In the genomic region with DNA sequence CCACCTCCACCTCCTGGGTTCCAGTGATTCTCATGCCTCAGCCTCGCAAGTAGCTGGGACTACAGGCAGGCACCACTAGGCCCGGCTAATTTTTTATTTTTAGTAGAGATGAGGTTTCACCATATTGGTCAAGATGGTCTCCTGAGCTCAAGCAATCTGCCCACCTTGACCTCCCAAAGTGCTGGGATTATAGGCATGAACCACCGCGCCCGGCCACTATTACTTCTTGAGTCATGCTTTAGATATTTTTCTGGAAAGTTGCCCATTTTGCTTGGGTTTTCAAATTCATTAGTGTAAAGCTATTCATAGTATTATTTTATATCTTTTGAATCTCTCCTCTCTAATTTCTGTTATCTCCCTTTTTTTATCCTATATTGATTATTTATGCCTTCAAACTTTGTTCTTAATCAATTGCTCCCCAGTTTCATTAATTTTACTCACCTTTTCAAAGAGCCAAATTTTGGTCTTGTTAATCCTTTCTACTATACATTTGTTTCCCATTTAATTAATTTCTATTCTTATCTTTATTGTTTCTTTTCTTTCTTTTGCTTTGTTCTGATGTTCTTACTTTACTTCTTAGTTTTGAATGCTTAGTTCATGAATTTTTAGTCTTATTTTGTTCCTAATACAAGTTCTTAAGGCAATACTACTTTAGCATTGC, we compare ENCODE assay signal across 1 cellular context.
TF ChIP-seq lines count a peak whose summit lies in the region.

No MANE protein-coding gene starts in this region.

TF ChIP-seq in K562, 482 proteins besides CTCF, POLR2A, EP300 and RAD21 (continues in another document):
- TF ChIP-seq L3MBTL2 (IDR thresholded peaks at IDR 0.05) (no peak), ZBTB40 (IDR thresholded peaks at IDR 0.05) (0 out of 2 replicates have a peak, but pooled peaks have one; percentile 44), ZBTB40 (CRISPR knock-in tag; IDR thresholded peaks at IDR 0.05) (no peak), GTF2F1 (IDR thresholded peaks at IDR 0.05; ENCODE audit: low read depth, low read length) (no peak), BMI1 (IDR thresholded peaks at IDR 0.05; ENCODE audit: low read length) (no peak), NCOA2 (IDR thresholded peaks at IDR 0.05; ENCODE audit: partially characterized antibody in 2 of 2) (peak in 1 of 2 experiments; percentile 18), KAT7 (CRISPR knock-in tag; IDR thresholded peaks at IDR 0.05; ENCODE audit: borderline replicate concordance) (no peak), FIP1L1 (IDR thresholded peaks at IDR 0.05; ENCODE audit: low read depth, low read length, poor library complexity, severe bottlenecking) (no peak), ARID1B (IDR thresholded peaks at IDR 0.05) (peak; percentile 40; the same call in 1 of the 2 replicates), SMARCA5 (IDR thresholded peaks at IDR 0.05) (peak; percentile 51; the same call in 1 of the 2 replicates), MCM3 (IDR thresholded peaks at IDR 0.05) (no peak), KLF16 (IDR thresholded peaks at IDR 0.05) (no peak), POLR2B (IDR thresholded peaks at IDR 0.05; ENCODE audit: low read depth, partially characterized antibody) (no peak), TCF7L2 (IDR thresholded peaks at IDR 0.05; ENCODE audit: low read depth, low read length) (no peak), ZNF133 (CRISPR knock-in tag; IDR thresholded peaks at IDR 0.05) (no peak), HMGN3 (IDR thresholded peaks at IDR 0.05; ENCODE audit: borderline replicate concordance, extremely low read depth, insufficient read length, low read depth, low read length) (no peak), ETV5 (CRISPR knock-in tag; IDR thresholded peaks at IDR 0.05; ENCODE audit: low read depth) (no peak), FOXJ3 (CRISPR knock-in tag; IDR thresholded peaks at IDR 0.05) (no peak), CHD1 (IDR thresholded peaks at IDR 0.05; ENCODE audit: low read length) (no peak), ZBTB33 (CRISPR knock-in tag; IDR thresholded peaks at IDR 0.05) (no peak), ZKSCAN8 (CRISPR knock-in tag; IDR thresholded peaks at IDR 0.05) (no peak), HSF4 (CRISPR knock-in tag; IDR thresholded peaks at IDR 0.05; ENCODE audit: borderline replicate concordance) (no peak), NFIC (IDR thresholded peaks at IDR 0.05) (peak; percentile 77), CBX2 (IDR thresholded peaks at IDR 0.05; ENCODE audit: insufficient read depth, low read length, poor library complexity, severe bottlenecking) (no peak), BHLHE40 (IDR thresholded peaks at IDR 0.05; ENCODE audit: low read length) (no peak), NUFIP1 (IDR thresholded peaks at IDR 0.05; ENCODE audit: partially characterized antibody) (no peak), ZFP30 (CRISPR knock-in tag; IDR thresholded peaks at IDR 0.05; ENCODE audit: borderline replicate concordance) (no peak), E2F3 (CRISPR knock-in tag; IDR thresholded peaks at IDR 0.05) (no peak), TARDBP (IDR thresholded peaks at IDR 0.05) (no peak), NCOA1 (IDR thresholded peaks at IDR 0.05; ENCODE audit: low read depth) (no peak), SIX5 (IDR thresholded peaks at IDR 0.05; ENCODE audit: borderline replicate concordance in 1 of 2, insufficient read depth in 1 of 2, low read depth in 1 of 2, low read length in 2 of 2) (no peak), SUPT5H (IDR thresholded peaks at IDR 0.05) (no peak), MECOM (CRISPR knock-in tag; IDR thresholded peaks at IDR 0.05) (no peak), ZNF316 (IDR thresholded peaks at IDR 0.05) (no peak), NR2C2 (CRISPR knock-in tag; IDR thresholded peaks at IDR 0.05) (no peak), NR2C2 (tag; IDR thresholded peaks at IDR 0.05) (0 out of 2 replicates have a peak, but pooled peaks have one; percentile 17), NFE2 (IDR thresholded peaks at IDR 0.05; ENCODE audit: low read depth) (no peak)
- TF ChIP-seq, protein P1, sequence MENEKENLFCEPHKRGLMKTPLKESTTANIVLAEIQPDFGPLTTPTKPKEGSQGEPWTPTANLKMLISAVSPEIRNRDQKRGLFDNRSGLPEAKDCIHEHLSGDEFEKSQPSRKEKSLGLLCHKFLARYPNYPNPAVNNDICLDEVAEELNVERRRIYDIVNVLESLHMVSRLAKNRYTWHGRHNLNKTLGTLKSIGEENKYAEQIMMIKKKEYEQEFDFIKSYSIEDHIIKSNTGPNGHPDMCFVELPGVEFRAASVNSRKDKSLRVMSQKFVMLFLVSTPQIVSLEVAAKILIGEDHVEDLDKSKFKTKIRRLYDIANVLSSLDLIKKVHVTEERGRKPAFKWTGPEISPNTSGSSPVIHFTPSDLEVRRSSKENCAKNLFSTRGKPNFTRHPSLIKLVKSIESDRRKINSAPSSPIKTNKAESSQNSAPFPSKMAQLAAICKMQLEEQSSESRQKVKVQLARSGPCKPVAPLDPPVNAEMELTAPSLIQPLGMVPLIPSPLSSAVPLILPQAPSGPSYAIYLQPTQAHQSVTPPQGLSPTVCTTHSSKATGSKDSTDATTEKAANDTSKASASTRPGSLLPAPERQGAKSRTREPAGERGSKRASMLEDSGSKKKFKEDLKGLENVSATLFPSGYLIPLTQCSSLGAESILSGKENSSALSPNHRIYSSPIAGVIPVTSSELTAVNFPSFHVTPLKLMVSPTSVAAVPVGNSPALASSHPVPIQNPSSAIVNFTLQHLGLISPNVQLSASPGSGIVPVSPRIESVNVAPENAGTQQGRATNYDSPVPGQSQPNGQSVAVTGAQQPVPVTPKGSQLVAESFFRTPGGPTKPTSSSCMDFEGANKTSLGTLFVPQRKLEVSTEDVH (IDR thresholded peaks at IDR 0.05; ENCODE audit: low read depth, partially characterized antibody) = no peak
- TF ChIP-seq, protein P2, sequence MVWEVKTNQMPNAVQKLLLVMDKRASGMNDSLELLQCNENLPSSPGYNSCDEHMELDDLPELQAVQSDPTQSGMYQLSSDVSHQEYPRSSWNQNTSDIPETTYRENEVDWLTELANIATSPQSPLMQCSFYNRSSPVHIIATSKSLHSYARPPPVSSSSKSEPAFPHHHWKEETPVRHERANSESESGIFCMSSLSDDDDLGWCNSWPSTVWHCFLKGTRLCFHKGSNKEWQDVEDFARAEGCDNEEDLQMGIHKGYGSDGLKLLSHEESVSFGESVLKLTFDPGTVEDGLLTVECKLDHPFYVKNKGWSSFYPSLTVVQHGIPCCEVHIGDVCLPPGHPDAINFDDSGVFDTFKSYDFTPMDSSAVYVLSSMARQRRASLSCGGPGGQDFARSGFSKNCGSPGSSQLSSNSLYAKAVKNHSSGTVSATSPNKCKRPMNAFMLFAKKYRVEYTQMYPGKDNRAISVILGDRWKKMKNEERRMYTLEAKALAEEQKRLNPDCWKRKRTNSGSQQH (CRISPR knock-in tag; IDR thresholded peaks at IDR 0.05) = no peak
- TF ChIP-seq, protein P3, sequence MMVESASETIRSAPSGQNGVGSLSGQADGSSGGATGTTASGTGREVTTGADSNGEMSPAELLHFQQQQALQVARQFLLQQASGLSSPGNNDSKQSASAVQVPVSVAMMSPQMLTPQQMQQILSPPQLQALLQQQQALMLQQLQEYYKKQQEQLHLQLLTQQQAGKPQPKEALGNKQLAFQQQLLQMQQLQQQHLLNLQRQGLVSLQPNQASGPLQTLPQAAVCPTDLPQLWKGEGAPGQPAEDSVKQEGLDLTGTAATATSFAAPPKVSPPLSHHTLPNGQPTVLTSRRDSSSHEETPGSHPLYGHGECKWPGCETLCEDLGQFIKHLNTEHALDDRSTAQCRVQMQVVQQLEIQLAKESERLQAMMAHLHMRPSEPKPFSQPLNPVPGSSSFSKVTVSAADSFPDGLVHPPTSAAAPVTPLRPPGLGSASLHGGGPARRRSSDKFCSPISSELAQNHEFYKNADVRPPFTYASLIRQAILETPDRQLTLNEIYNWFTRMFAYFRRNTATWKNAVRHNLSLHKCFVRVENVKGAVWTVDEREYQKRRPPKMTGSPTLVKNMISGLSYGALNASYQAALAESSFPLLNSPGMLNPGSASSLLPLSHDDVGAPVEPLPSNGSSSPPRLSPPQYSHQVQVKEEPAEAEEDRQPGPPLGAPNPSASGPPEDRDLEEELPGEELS (CRISPR knock-in tag; IDR thresholded peaks at IDR 0.05; ENCODE audit: borderline replicate concordance) = no peak
- TF ChIP-seq, protein P4, sequence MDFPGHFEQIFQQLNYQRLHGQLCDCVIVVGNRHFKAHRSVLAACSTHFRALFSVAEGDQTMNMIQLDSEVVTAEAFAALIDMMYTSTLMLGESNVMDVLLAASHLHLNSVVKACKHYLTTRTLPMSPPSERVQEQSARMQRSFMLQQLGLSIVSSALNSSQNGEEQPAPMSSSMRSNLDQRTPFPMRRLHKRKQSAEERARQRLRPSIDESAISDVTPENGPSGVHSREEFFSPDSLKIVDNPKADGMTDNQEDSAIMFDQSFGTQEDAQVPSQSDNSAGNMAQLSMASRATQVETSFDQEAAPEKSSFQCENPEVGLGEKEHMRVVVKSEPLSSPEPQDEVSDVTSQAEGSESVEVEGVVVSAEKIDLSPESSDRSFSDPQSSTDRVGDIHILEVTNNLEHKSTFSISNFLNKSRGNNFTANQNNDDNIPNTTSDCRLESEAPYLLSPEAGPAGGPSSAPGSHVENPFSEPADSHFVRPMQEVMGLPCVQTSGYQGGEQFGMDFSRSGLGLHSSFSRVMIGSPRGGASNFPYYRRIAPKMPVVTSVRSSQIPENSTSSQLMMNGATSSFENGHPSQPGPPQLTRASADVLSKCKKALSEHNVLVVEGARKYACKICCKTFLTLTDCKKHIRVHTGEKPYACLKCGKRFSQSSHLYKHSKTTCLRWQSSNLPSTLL (IDR thresholded peaks at IDR 0.05) = peak; percentile 40; the same call in 1 of the 2 replicates
